Comparison of ENCODE assay signal across 21 cellular contexts in the genomic region with DNA sequence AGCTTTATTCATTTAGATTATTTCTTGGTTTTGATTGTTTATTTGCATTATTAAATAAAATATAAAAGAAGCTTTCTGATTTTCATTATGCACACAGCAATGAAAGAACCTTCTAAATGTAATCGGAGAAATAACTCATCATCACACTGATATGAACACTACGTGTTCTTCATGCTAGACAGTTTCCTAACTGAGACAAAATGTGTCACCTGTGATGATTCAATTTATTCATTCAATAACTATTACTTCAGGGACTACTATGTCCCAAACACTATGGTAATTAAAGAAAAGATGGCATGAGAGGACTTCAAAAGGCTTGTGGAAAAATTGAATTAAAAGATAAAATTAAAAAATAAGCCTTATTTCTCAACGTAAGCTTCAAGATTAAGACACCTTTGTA.
"Had no signal": no experiment of that assay in that cellular context is flagged by ENCODE, and none has a peak within 500 bp of the region (broad histone marks: within the 10 kb centered on the region; RNA-seq: fewer than 3 reads in every experiment).

No MANE protein-coding gene starts in this region.

- H3K27ac Mint-ChIP-seq: T-helper 1 cell treated with Interleukin-12 subunit alpha and Interleukin-12 subunit beta and Interleukin-4 antibody, amounts not matched to agents 30 μg/mL and 1 μg/mL, for 36 hours; T-helper 2 cell treated with Interferon-gamma antibody and Interleukin-4, amounts not matched to agents 5 μg/mL and 100 μg/mL, for 36 hours had no signal

- H3K4me3 Mint-ChIP-seq: activated CD4-positive, alpha-beta memory T cell treated with anti-CD3 and anti-CD28 coated beads for 36 hours; T-helper 1 cell treated with Interleukin-12 subunit alpha and Interleukin-12 subunit beta and Interleukin-4 antibody, amounts not matched to agents 30 μg/mL and 1 μg/mL, for 36 hours; T-helper 2 cell treated with Interferon-gamma antibody and Interleukin-4, amounts not matched to agents 5 μg/mL and 100 μg/mL, for 36 hours had no signal

- H3K27me3 Mint-ChIP-seq: activated CD4-positive, alpha-beta memory T cell treated with anti-CD3 and anti-CD28 coated beads for 36 hours had no signal

- DNase-seq: activated CD4-positive, alpha-beta T cell treated with anti-CD3 and anti-CD28 coated beads, Interleukin-2, amount 50 U/mL, for 1 hour; activated CD8-positive, alpha-beta memory T cell treated with anti-CD3 and anti-CD28 coated beads, Interleukin-2, amount 50 U/mL, for 4 hours; activated gamma-delta T cell; amniotic stem cell; aorta; brain microvascular endothelial cell; central memory CD4-positive, alpha-beta T cell; MM.1S; NCI-H1092; NCI-H1436 treated with DMSO at 0.1 percent for 48 hours; NCI-H1694 treated with DMSO at 0.1 percent for 48 hours; NCI-H2029; NCI-H345; NCI-H524 treated with DMSO at 0.1 percent for 48 hours; Peyer's patch; RPMI8226; SHP77 treated with DMSO at 0.1 percent for 48 hours; SK-N-SH had no signal
